ENCODE assay signal across 1 cellular context in the genomic region with DNA sequence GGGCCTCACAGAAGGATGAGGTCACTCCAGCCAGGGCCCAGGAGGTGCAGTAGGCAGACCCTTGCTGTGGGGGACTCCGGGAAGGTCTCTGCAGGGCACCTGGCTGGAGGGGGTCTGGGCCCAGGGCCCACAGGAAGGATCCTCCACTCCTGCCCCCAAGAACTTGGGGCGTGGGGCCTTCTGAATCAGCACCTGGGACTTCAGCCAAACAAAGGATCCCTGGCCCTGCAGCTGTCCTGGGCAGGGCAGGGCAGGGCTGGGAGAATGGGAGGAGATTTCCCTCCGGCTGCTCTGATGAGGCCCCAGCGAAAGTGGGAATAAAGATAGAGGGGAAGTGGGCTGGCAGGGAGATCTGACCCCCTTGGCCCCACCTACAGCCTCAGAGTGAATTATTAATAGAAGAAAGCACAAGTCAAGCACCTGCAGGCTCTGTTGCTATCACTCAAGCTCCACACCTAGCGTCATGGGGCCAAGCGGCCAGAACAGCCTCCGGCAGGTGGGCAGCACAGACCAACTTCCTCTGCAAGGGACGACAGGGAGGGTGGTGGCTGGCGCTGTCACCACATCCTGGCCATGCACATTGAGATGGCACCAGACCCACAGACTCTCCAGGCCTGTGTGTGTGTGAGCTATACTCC.
TF ChIP-seq lines count a peak whose summit lies in the region.

No MANE protein-coding gene starts in this region.

TF ChIP-seq in HepG2, 621 proteins besides CTCF, POLR2A, EP300 and RAD21 (continued from another document):
- TF ChIP-seq, protein P1, sequence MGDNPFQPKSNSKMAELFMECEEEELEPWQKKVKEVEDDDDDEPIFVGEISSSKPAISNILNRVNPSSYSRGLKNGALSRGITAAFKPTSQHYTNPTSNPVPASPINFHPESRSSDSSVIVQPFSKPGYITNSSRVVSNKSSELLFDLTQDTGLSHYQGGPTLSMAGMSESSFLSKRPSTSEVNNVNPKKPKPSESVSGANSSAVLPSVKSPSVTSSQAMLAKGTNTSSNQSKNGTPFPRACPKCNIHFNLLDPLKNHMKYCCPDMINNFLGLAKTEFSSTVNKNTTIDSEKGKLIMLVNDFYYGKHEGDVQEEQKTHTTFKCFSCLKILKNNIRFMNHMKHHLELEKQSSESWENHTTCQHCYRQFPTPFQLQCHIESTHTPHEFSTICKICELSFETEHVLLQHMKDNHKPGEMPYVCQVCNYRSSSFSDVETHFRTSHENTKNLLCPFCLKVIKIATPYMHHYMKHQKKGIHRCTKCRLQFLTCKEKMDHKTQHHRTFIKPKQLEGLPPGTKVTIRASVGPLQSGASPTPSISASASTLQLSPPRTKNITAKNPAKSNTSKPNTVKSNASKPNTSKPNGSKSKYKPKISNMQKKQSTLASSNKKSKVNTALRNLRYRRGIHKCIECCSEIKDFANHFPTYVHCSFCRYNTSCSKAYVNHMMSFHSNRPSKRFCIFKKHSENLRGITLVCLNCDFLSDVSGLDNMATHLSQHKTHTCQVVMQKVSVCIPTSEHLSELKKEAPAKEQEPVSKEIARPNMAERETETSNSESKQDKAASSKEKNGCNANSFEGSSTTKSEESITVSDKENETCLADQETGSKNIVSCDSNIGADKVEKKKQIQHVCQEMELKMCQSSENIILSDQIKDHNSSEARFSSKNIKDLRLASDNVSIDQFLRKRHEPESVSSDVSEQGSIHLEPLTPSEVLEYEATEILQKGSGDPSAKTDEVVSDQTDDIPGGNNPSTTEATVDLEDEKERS (CRISPR knock-in tag; IDR thresholded peaks at IDR 0.05), result no peak
- TF ChIP-seq, protein P2, sequence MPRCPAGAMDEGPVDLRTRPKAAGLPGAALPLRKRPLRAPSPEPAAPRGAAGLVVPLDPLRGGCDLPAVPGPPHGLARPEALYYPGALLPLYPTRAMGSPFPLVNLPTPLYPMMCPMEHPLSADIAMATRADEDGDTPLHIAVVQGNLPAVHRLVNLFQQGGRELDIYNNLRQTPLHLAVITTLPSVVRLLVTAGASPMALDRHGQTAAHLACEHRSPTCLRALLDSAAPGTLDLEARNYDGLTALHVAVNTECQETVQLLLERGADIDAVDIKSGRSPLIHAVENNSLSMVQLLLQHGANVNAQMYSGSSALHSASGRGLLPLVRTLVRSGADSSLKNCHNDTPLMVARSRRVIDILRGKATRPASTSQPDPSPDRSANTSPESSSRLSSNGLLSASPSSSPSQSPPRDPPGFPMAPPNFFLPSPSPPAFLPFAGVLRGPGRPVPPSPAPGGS (CRISPR knock-in tag; IDR thresholded peaks at IDR 0.05), result no peak
- no peak for TF ChIP-seq ZNF484 (CRISPR knock-in tag; IDR thresholded peaks at IDR 0.05; ENCODE audit: borderline replicate concordance, low read depth)
